ENCODE assay signal across 11 cellular contexts in genomic region chr1:82778612-82779011, GRCh38.
DNase-seq lines count a peak whose midpoint lies in the region; ATAC-seq, FAIRE-seq and TF ChIP-seq lines count a peak whose summit lies in the region.
"Had no signal": no experiment of that assay in that cellular context is flagged by ENCODE, and none has a peak within 500 bp of the region (broad histone marks: within the 10 kb centered on the region; RNA-seq: fewer than 3 reads in every experiment).

No MANE protein-coding gene starts in this region.

- no peaks in the 10 kb centered on the region for H3K27me3 ChIP-seq in RWPE2 (ENCODE audit: insufficient read depth, poor library complexity, severe bottlenecking)
- H3K27me3 ChIP-seq in CD8-positive, alpha-beta memory T cell (ENCODE audit: insufficient read depth, low read length, poor library complexity, severe bottlenecking), result no peaks in the 10 kb centered on the region
- H3K27me3 ChIP-seq: neutrophil had no signal

- POLR2A ChIA-PET in CD8-positive, alpha-beta memory T cell (lab: Charles Lee), result no interaction called here

- H3K27me3 Mint-ChIP-seq in CD8-positive, alpha-beta memory T cell, result no peaks in the 10 kb centered on the region
- H3K27me3 Mint-ChIP-seq in activated T-helper 2 cell treated with anti-CD3 and anti-CD28 coated beads, Interferon-gamma antibody, Interleukin-2, Interleukin-4, amounts not matched to agents 10 μg/mL and 5 μg/mL and 100 μg/mL, durations not matched to agents 14 hours and 24 hours and 36 hours (ENCODE audit: low read depth), result peaks cover 2% of the 10 kb centered on the region
- H3K27me3 Mint-ChIP-seq: activated B cell treated with CpG ODN at 0.5 μM for 24 hours had no signal

- H3K4me3 ChIP-seq in RWPE2 (ENCODE audit: severe bottlenecking), result no peak overlapping the region
- H3K4me3 ChIP-seq in fibroblast of pulmonary artery (replicated peaks; ENCODE audit: low read depth, low read length), result no peak overlapping the region
- no peak overlapping the region for H3K4me3 ChIP-seq in CD8-positive, alpha-beta memory T cell (ENCODE audit: low read length)

- H3K9me3 ChIP-seq in RWPE2 (ENCODE audit: severe bottlenecking), result no peaks in the 10 kb centered on the region
- H3K9me3 ChIP-seq in CD8-positive, alpha-beta memory T cell (ENCODE audit: low read length), result no peaks in the 10 kb centered on the region
- H3K9me3 ChIP-seq: neutrophil had no signal

- CTCF ChIA-PET in CD8-positive, alpha-beta memory T cell (lab: Charles Lee), result no interaction called here

- TF ChIP-seq CTCF in RWPE2 (IDR thresholded peaks at IDR 0.05; ENCODE audit: poor library complexity, severe bottlenecking) (peak; percentile 33), fibroblast of pulmonary artery (IDR thresholded peaks at IDR 0.05; ENCODE audit: low read length, missing control alignments) (peak; percentile 29)

- FAIRE-seq in H54 (lab: Jason Lieb, UNC), result no peak

- intact Hi-C loops in activated T-helper 2 cell treated with anti-CD3 and anti-CD28 coated beads, Interferon-gamma antibody, Interleukin-2, Interleukin-4, amounts not matched to agents 10 μg/mL and 5 μg/mL and 100 μg/mL, durations not matched to agents 14 hours and 24 hours and 36 hours (cut with micrococcal nuclease), result loop anchor here (10.0 kb wide), 1 partner anchor 1076 kb away; no protein-coding TSS in a partner anchor

- no peak overlapping the region for H3K27ac Mint-ChIP-seq in CD8-positive, alpha-beta memory T cell
- H3K27ac Mint-ChIP-seq in activated T-helper 2 cell treated with anti-CD3 and anti-CD28 coated beads, Interferon-gamma antibody, Interleukin-2, Interleukin-4, amounts not matched to agents 10 μg/mL and 5 μg/mL and 100 μg/mL, durations not matched to agents 14 hours and 24 hours and 36 hours, result no peak overlapping the region
- H3K27ac Mint-ChIP-seq: activated B cell treated with CpG ODN at 0.5 μM for 24 hours had no signal

- no peaks in the 10 kb centered on the region for H3K4me1 ChIP-seq in RWPE2 (ENCODE audit: insufficient read depth, poor library complexity, severe bottlenecking)
- H3K4me1 ChIP-seq in CD8-positive, alpha-beta memory T cell (ENCODE audit: insufficient read depth, low read length), result no peaks in the 10 kb centered on the region

- DNase-seq in A172 (ENCODE audit: low spot score), result peak; percentile 7
- DNase-seq in H54 (ENCODE audit: insufficient read length, low spot score), result peak; percentile 20
- DNase-seq in RWPE2 (ENCODE audit: low spot score), result no peak
- DNase-seq in fibroblast of pulmonary artery (ENCODE audit: low read depth), result peak; percentile 8
- DNase-seq in NCI-H1092 (lab: John Stamatoyannopoulos, UW), result no peak
- no peak for DNase-seq in CD8-positive, alpha-beta memory T cell
- no peak for DNase-seq in SKM-1 (lab: John Stamatoyannopoulos, UW; ENCODE audit: unreplicated experiment)
- no peak for DNase-seq in activated T-helper 2 cell treated with anti-CD3 and anti-CD28 coated beads, Interferon-gamma antibody, Interleukin-2, Interleukin-4, amounts not matched to agents 10 μg/mL and 5 μg/mL and 100 μg/mL, durations not matched to agents 14 hours and 24 hours and 36 hours (ENCODE audit: low spot score)
- DNase-seq: activated B cell treated with CpG ODN at 0.5 μM for 24 hours; stimulated activated CD4-positive, alpha-beta T cell treated with anti-CD3 and anti-CD28 coated beads, Interleukin-2, amount 100 ng/mL, for 48 hours had no signal

- H3K27ac ChIP-seq in RWPE2 (ENCODE audit: poor library complexity, severe bottlenecking), result no peak overlapping the region
- H3K27ac ChIP-seq in CD8-positive, alpha-beta memory T cell (ENCODE audit: low read depth, low read length), result no peak overlapping the region
- H3K27ac ChIP-seq: neutrophil had no signal

- no peak for ATAC-seq in RWPE2 (ENCODE audit: low read depth)

- no peak for TF ChIP-seq POLR2A in H54 (IDR thresholded peaks at IDR 0.05; ENCODE audit: low read depth, low read length)

- no peak overlapping the region for H3K4me3 Mint-ChIP-seq in CD8-positive, alpha-beta memory T cell
- no peak overlapping the region for H3K4me3 Mint-ChIP-seq in activated T-helper 2 cell treated with anti-CD3 and anti-CD28 coated beads, Interferon-gamma antibody, Interleukin-2, Interleukin-4, amounts not matched to agents 10 μg/mL and 5 μg/mL and 100 μg/mL, durations not matched to agents 14 hours and 24 hours and 36 hours (ENCODE audit: low read depth)
- H3K4me3 Mint-ChIP-seq: activated B cell treated with CpG ODN at 0.5 μM for 24 hours had no signal

- no peaks in the 10 kb centered on the region for H3K36me3 ChIP-seq in RWPE2 (ENCODE audit: low read depth)
- H3K36me3 ChIP-seq in CD8-positive, alpha-beta memory T cell (ENCODE audit: insufficient read depth, low read length), result no peaks in the 10 kb centered on the region
- H3K36me3 ChIP-seq: neutrophil had no signal

- no peaks in the 10 kb centered on the region for H3K4me1 Mint-ChIP-seq in CD8-positive, alpha-beta memory T cell
- H3K4me1 Mint-ChIP-seq in activated T-helper 2 cell treated with anti-CD3 and anti-CD28 coated beads, Interferon-gamma antibody, Interleukin-2, Interleukin-4, amounts not matched to agents 10 μg/mL and 5 μg/mL and 100 μg/mL, durations not matched to agents 14 hours and 24 hours and 36 hours (ENCODE audit: low read depth), result no peaks in the 10 kb centered on the region
- H3K4me1 Mint-ChIP-seq: activated B cell treated with CpG ODN at 0.5 μM for 24 hours had no signal

- H3K9me3 Mint-ChIP-seq in CD8-positive, alpha-beta memory T cell, result peaks cover 12 to 16% (median 15%) of the 10 kb centered on the region in 5 donors
- no peaks in the 10 kb centered on the region for H3K9me3 Mint-ChIP-seq in activated T-helper 2 cell treated with anti-CD3 and anti-CD28 coated beads, Interferon-gamma antibody, Interleukin-2, Interleukin-4, amounts not matched to agents 10 μg/mL and 5 μg/mL and 100 μg/mL, durations not matched to agents 14 hours and 24 hours and 36 hours
- H3K9me3 Mint-ChIP-seq: activated B cell treated with CpG ODN at 0.5 μM for 24 hours had no signal

- no peaks in the 10 kb centered on the region for H3K36me3 Mint-ChIP-seq in CD8-positive, alpha-beta memory T cell
- no peaks in the 10 kb centered on the region for H3K36me3 Mint-ChIP-seq in activated T-helper 2 cell treated with anti-CD3 and anti-CD28 coated beads, Interferon-gamma antibody, Interleukin-2, Interleukin-4, amounts not matched to agents 10 μg/mL and 5 μg/mL and 100 μg/mL, durations not matched to agents 14 hours and 24 hours and 36 hours (ENCODE audit: low read depth)

Comparison
In these comparisons a context has a peak if more than half of its experiments do, and no peak if none do; other contexts are left out.
1. DNase-seq: peak in A172 (single experiment), H54 (single experiment) and fibroblast of pulmonary artery (single experiment); none in RWPE2 (single experiment), NCI-H1092 (single experiment), CD8-positive, alpha-beta memory T cell (0 of 5), SKM-1 (single experiment) and activated T-helper 2 cell treated with anti-CD3 and anti-CD28 coated beads, Interferon-gamma antibody, Interleukin-2, Interleukin-4, amounts not matched to agents 10 μg/mL and 5 μg/mL and 100 μg/mL, durations not matched to agents 14 hours and 24 hours and 36 hours (single experiment).